Comparison of ENCODE assay signal across 24 cellular contexts in the genomic region with DNA sequence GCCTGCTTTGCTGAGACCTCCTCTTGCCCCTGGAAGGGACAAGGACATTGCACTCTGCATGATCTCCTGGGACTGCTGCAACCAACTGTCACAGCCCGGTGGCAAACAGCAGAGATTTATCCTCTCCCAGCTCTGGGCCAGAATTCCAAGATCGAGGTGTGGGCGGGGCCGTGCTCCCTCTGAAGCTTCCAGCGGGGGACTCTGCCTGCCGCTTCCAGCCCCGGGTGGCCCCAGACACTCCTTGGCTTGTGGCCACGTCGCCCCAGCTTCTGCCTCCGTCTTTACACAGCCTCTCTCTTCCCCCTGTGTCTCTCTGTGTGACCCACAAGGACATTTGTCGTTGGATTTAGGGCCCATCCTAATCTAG.
DNase-seq lines count a peak whose midpoint lies in the region; ATAC-seq, FAIRE-seq and TF ChIP-seq lines count a peak whose summit lies in the region.
"Had no signal": no experiment of that assay in that cellular context is flagged by ENCODE, and none has a peak within 500 bp of the region (broad histone marks: within the 10 kb centered on the region; RNA-seq: fewer than 3 reads in every experiment).

No MANE protein-coding gene starts in this region.

- no peak overlapping the region for H3K9ac ChIP-seq in H9 (ENCODE audit: extremely low read depth, insufficient read length, low read length)
- H3K9ac ChIP-seq in smooth muscle cell (ENCODE audit: low read depth), result no peak overlapping the region

- H3K27me3 ChIP-seq in H9 (ENCODE audit: insufficient read depth, low read length) (no peaks in the 10 kb centered on the region), right atrium auricular region (no peaks in the 10 kb centered on the region), smooth muscle cell (ENCODE audit: low read depth) (no peaks in the 10 kb centered on the region)

- CTCF ChIA-PET in activated CD8-positive, alpha-beta T cell treated with anti-CD3 and anti-CD28 coated beads for 36 hours (lab: Charles Lee), result no interaction called here

- DNase-seq in H9, result no peak
- DNase-seq in NCI-H82 treated with DMSO at 0.1 percent for 48 hours (lab: John Stamatoyannopoulos, UW; ENCODE audit: unreplicated experiment), result peak; percentile 41
- no peak for DNase-seq in right atrium auricular region (ENCODE audit: low spot score)
- DNase-seq in smooth muscle cell (lab: John Stamatoyannopoulos, UW; ENCODE audit: unreplicated experiment), result no peak
- no peak for DNase-seq in RCC 7860 (ENCODE audit: low spot score)
- DNase-seq in activated CD8-positive, alpha-beta T cell treated with anti-CD3 and anti-CD28 coated beads for 36 hours, result no peak
- DNase-seq in nephron progenitor cell, result no peak
- no peak for DNase-seq in hepatic stellate cell (ENCODE audit: low spot score)
- DNase-seq: activated CD4-positive, alpha-beta T cell treated with anti-CD3 and anti-CD28 coated beads for 48 hours; activated T-cell treated with anti-CD3 and anti-CD28 coated beads for 4 hours; anterior cingulate cortex; Caco-2; endodermal cell; hypothalamus; KBM-7; MV-4-11; NCI-H2081 treated with DMSO at 0.1 percent for 48 hours; NCI-H748 treated with DMSO at 0.1 percent for 48 hours; retina had no signal

- H2AFZ ChIP-seq in H9 (ENCODE audit: low read length) (no peak overlapping the region), smooth muscle cell (ENCODE audit: low read depth) (no peak overlapping the region)

- H3K9me3 ChIP-seq in H9 (ENCODE audit: control insufficient read depth, low read depth, low read length) (no peaks in the 10 kb centered on the region), right atrium auricular region (no peaks in the 10 kb centered on the region), smooth muscle cell (replicated peaks; ENCODE audit: low read depth) (no peaks in the 10 kb centered on the region)
- H3K9me3 ChIP-seq: Caco-2, HAP-1 had no signal

- no peak overlapping the region for H3K56ac ChIP-seq in H9 (ENCODE audit: insufficient read length, low read depth, low read length)

- no peak for FAIRE-seq in RCC 7860 (lab: Jason Lieb, UNC)
- FAIRE-seq: GM19239, keratinocyte had no signal

- no peak overlapping the region for H3K18ac ChIP-seq in H9 (ENCODE audit: insufficient read length, low read depth, low read length)

- POLR2A ChIA-PET in activated CD8-positive, alpha-beta T cell treated with anti-CD3 and anti-CD28 coated beads for 36 hours (lab: Charles Lee), result no interaction called here

- peaks cover 81% of the 10 kb centered on the region for H3F3A ChIP-seq in smooth muscle cell (ENCODE audit: low read depth)

- no peak overlapping the region for H2BK20ac ChIP-seq in H9 (ENCODE audit: low read depth, low read length, poor library complexity, severe bottlenecking)

- no peaks in the 10 kb centered on the region for H3K79me2 ChIP-seq in H9 (ENCODE audit: insufficient read depth, low read length)
- H3K79me2 ChIP-seq in smooth muscle cell (ENCODE audit: low read depth), result peaks cover 95% of the 10 kb centered on the region

- H3K14ac ChIP-seq in H9 (ENCODE audit: insufficient read depth, low read length), result no peak overlapping the region; the same call in 1 of the 2 replicates

- H2AK5ac ChIP-seq in H9 (ENCODE audit: insufficient read length, low read length), result no peak overlapping the region

- no peak overlapping the region for H4K5ac ChIP-seq in H9 (ENCODE audit: insufficient read length, low read depth, low read length)

- H3K27ac Mint-ChIP-seq in H9 (peak overlapping the region; percentile 39 to 75 (median 50); a peak in 2 of 7 replicates), nephron progenitor cell (no peak overlapping the region)
- no peak overlapping the region for H3K27ac Mint-ChIP-seq in activated CD8-positive, alpha-beta T cell treated with anti-CD3 and anti-CD28 coated beads for 36 hours
- H3K27ac Mint-ChIP-seq: endodermal cell; memory B cell; stimulated activated naive CD8-positive, alpha-beta T cell treated with anti-CD3 and anti-CD28 coated beads, Interleukin-15, Interleukin-2, amounts not matched to agents 100 ng/mL and 50 ng/mL, for 24 hours had no signal

- H3K4me1 Mint-ChIP-seq in H9, result no peaks in the 10 kb centered on the region
- H3K4me1 Mint-ChIP-seq in activated CD8-positive, alpha-beta T cell treated with anti-CD3 and anti-CD28 coated beads for 36 hours (ENCODE audit: low read depth), result no peaks in the 10 kb centered on the region
- H3K4me1 Mint-ChIP-seq in nephron progenitor cell, result peaks cover 32% of the 10 kb centered on the region
- H3K4me1 Mint-ChIP-seq: endodermal cell had no signal

- no peak overlapping the region for H4K91ac ChIP-seq in H9 (ENCODE audit: insufficient read length, low read depth, low read length)

- no peaks in the 10 kb centered on the region for H4K20me1 ChIP-seq in H9 (ENCODE audit: control insufficient read depth, insufficient read depth, insufficient read length)
- peaks cover 100% of the 10 kb centered on the region for H4K20me1 ChIP-seq in smooth muscle cell (ENCODE audit: low read depth)

- no peak for ATAC-seq in activated CD8-positive, alpha-beta T cell treated with anti-CD3 and anti-CD28 coated beads for 36 hours

- H3K27me3 Mint-ChIP-seq in H9 (ENCODE audit: low read depth) (no peaks in the 10 kb centered on the region; the same call in none of the 2 replicates), nephron progenitor cell (ENCODE audit: low read depth, poor library complexity) (peaks cover 6% of the 10 kb centered on the region)
- H3K27me3 Mint-ChIP-seq in activated CD8-positive, alpha-beta T cell treated with anti-CD3 and anti-CD28 coated beads for 36 hours, result no peaks in the 10 kb centered on the region
- H3K27me3 Mint-ChIP-seq: stimulated activated naive CD8-positive, alpha-beta T cell treated with anti-CD3 and anti-CD28 coated beads, Interleukin-15, Interleukin-2, amounts not matched to agents 100 ng/mL and 50 ng/mL, for 24 hours had no signal

- H3K79me1 ChIP-seq in H9 (ENCODE audit: insufficient read depth, low read depth, low read length, poor library complexity, severe bottlenecking), result no peaks in the 10 kb centered on the region

- intact Hi-C loops in activated CD8-positive, alpha-beta T cell treated with anti-CD3 and anti-CD28 coated beads for 36 hours (cut with micrococcal nuclease), result no loop called here

- H3K27ac ChIP-seq in H9 (ENCODE audit: insufficient read length, low read depth, low read length) (no peak overlapping the region), right atrium auricular region (peak overlapping the region; percentile 84 to 86), smooth muscle cell (ENCODE audit: low read depth) (peak overlapping the region; percentile 94)

- H3K4me2 ChIP-seq in H9 (ENCODE audit: insufficient read depth, insufficient read length, low read length), result no peak overlapping the region
- no peak overlapping the region for H3K4me2 ChIP-seq in smooth muscle cell

- WGBS in H9 (ENCODE audit: extremely low coverage, insufficient read length, low lambda C conversion rate), result no CpG with 5 or more reads among the region's 11 CpGs
- 79% methylated on average over 11 of the region's 11 CpGs for WGBS in smooth muscle cell (ENCODE audit: low lambda C conversion rate)

- TF ChIP-seq CTCF in H9 (conservative IDR thresholded peaks at IDR 0.05), result no peak
- no peak for TF ChIP-seq CTCF in right atrium auricular region (IDR thresholded peaks at IDR 0.05)
- TF ChIP-seq CTCF in smooth muscle cell (IDR thresholded peaks at IDR 0.05; ENCODE audit: borderline replicate concordance, insufficient read depth, poor library complexity, severe bottlenecking), result no peak
- TF ChIP-seq CTCF in activated CD8-positive, alpha-beta T cell treated with anti-CD3 and anti-CD28 coated beads for 36 hours (IDR thresholded peaks at IDR 0.05), result no peak
- TF ChIP-seq CTCF in nephron progenitor cell (IDR thresholded peaks at IDR 0.05), result no peak

- H3K36me3 ChIP-seq in right atrium auricular region (no peaks in the 10 kb centered on the region), smooth muscle cell (ENCODE audit: low read depth) (peaks cover 4% of the 10 kb centered on the region)
- H3K36me3 ChIP-seq: HAP-1 had no signal

- no peak overlapping the region for H3K4ac ChIP-seq in H9 (ENCODE audit: low read depth, low read length)

- H3K9me3 Mint-ChIP-seq in H9 (peaks cover 9 to 10% of the 10 kb centered on the region in 2 experiments; a peak in 4 of 5 replicates), nephron progenitor cell (peaks cover 6% of the 10 kb centered on the region)
- peaks cover 1% of the 10 kb centered on the region for H3K9me3 Mint-ChIP-seq in activated CD8-positive, alpha-beta T cell treated with anti-CD3 and anti-CD28 coated beads for 36 hours
- H3K9me3 Mint-ChIP-seq: stimulated activated naive CD8-positive, alpha-beta T cell treated with anti-CD3 and anti-CD28 coated beads, Interleukin-15, Interleukin-2, amounts not matched to agents 100 ng/mL and 50 ng/mL, for 24 hours had no signal

- H4K8ac ChIP-seq in H9 (replicated peaks; ENCODE audit: insufficient read length, low read depth, low read length), result no peak overlapping the region

- H3K4me3 ChIP-seq in right atrium auricular region (no peak overlapping the region), smooth muscle cell (no peak overlapping the region)
- H3K4me3 ChIP-seq: HAP-1 had no signal

- no peaks in the 10 kb centered on the region for H3K4me1 ChIP-seq in H9 (ENCODE audit: insufficient read depth, low read length)
- peaks cover 0 to 48% of the 10 kb centered on the region in 2 donors for H3K4me1 ChIP-seq in right atrium auricular region
- no peaks in the 10 kb centered on the region for H3K4me1 ChIP-seq in smooth muscle cell (ENCODE audit: low read depth)
- H3K4me1 ChIP-seq: Caco-2, HAP-1 had no signal

- H2BK15ac ChIP-seq in H9 (ENCODE audit: low read depth, low read length), result no peak overlapping the region

- H3K4me3 Mint-ChIP-seq in H9 (no peak overlapping the region), nephron progenitor cell (no peak overlapping the region)
- H3K4me3 Mint-ChIP-seq in activated CD8-positive, alpha-beta T cell treated with anti-CD3 and anti-CD28 coated beads for 36 hours, result no peak overlapping the region
- H3K4me3 Mint-ChIP-seq: endodermal cell; memory B cell; stimulated activated naive CD8-positive, alpha-beta T cell treated with anti-CD3 and anti-CD28 coated beads, Interleukin-15, Interleukin-2, amounts not matched to agents 100 ng/mL and 50 ng/mL, for 24 hours had no signal

- H3T11ph ChIP-seq in H9 (ENCODE audit: low read length), result no peak overlapping the region

- no peaks in the 10 kb centered on the region for H3K23me2 ChIP-seq in H9 (ENCODE audit: insufficient read length, low read depth, low read length, poor library complexity, severe bottlenecking)

- H3K36me3 Mint-ChIP-seq in H9 (ENCODE audit: insufficient read depth in 1 of 3, low read depth in 3 of 3) (peaks cover 1 to 12% (median 4%) of the 10 kb centered on the region in 3 experiments; a peak in 5 of 7 replicates), nephron progenitor cell (ENCODE audit: low read depth) (peaks cover 13% of the 10 kb centered on the region)
- H3K36me3 Mint-ChIP-seq in activated CD8-positive, alpha-beta T cell treated with anti-CD3 and anti-CD28 coated beads for 36 hours (ENCODE audit: low read depth), result no peaks in the 10 kb centered on the region
- H3K36me3 Mint-ChIP-seq: memory B cell had no signal

- H2BK120ac ChIP-seq in H9 (ENCODE audit: low read depth, low read length, poor library complexity, severe bottlenecking), result no peak overlapping the region

- H3K23ac ChIP-seq in H9 (ENCODE audit: insufficient read length, low read depth, low read length), result no peak overlapping the region

- H2BK5ac ChIP-seq in H9 (ENCODE audit: insufficient read length, low read length), result no peak overlapping the region

- H2BK12ac ChIP-seq in H9 (ENCODE audit: insufficient read length, low read depth, low read length), result no peak overlapping the region

Comparison
In these comparisons a context has a peak if more than half of its experiments do, and no peak if none do; other contexts are left out.
1. H3K27ac Mint-ChIP-seq: peak in H9 (3 of 3); none in activated CD8-positive, alpha-beta T cell treated with anti-CD3 and anti-CD28 coated beads for 36 hours (single experiment) and nephron progenitor cell (single experiment).